Comparison of ENCODE assay signal across 8 cellular contexts in the genomic region with DNA sequence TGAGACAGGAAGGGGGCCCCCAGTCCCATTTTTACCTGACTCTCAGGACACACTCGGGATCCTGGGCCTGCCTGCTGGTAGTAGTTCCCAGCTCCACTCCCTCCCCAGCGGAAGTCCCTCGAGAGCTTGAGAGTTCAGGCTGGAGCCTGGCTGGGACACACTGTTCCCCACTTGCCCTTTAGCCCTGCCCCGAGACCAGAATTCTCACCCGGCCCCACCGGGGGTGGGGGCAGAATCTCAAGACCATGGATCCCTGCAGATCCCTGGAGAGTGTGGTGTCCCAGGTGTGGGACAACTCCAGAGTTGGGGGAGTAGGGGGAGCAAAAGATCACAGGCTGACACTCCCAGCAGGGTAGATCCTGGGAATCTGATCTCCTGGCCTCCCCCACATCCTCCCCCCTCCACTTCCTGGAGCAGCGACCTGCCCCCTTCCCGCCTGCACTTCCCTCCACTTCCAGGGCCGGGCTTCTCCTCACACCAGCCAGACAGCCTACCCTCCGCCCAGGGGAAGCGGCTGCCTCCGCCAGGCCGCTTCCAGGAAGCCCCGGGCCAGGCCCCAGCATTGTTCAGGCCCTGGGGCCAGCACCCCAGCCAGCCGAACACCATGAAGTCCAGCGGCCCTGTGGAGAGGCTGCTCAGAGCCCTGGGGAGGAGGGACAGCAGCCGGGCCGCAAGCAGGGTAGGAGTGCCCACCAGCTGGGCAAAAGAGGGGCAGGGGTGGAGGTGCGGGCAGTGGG. TPM values are rescaled to one million over a fixed set of nuclear protein-coding genes. Genes with fewer than 3 reads are reported as not detected.
DNase-seq lines count a peak whose midpoint lies in the region; ATAC-seq, FAIRE-seq and TF ChIP-seq lines count a peak whose summit lies in the region.

TSS of gene TNS2 (plus strand) at position 484 of the 737 bp plus-strand sequence. CDS start at position 605, 121 bp downstream.

- H3K4me3 ChIP-seq in cardiac muscle cell (no peak within 1 kb of the TSS), pancreas (peak within 1 kb of the TSS; percentile 13 to 59 (median 28))

- H3K27me3 ChIP-seq in cardiac muscle cell (no peaks in the 10 kb centered on the region), pancreas (no peaks in the 10 kb centered on the region)

- 5 to 10% methylated on average over 19 of the region's 19 CpGs for WGBS in pancreas, 2 donors

- ATAC-seq in pancreas (peak in 3 of 4 donors; percentile 1 to 3 (median 3)), GM19035 (IDR thresholded peaks at IDR 0.05; ENCODE audit: unreplicated experiment) (no peak), GM21723 (IDR thresholded peaks at IDR 0.05; ENCODE audit: unreplicated experiment) (no peak)

- H3K4me1 ChIP-seq in cardiac muscle cell (ENCODE audit: low read depth) (peaks cover 32% of the 10 kb centered on the region), pancreas (peaks cover 46 to 60% (median 57%) of the 10 kb centered on the region in 3 donors)

- no peaks in the 10 kb centered on the region for H3K9me3 Mint-ChIP-seq in activated T-helper 1 cell treated with anti-CD3 and anti-CD28 coated beads, Interleukin-12 subunit alpha, Interleukin-12 subunit beta, Interleukin-2, Interleukin-4 antibody, amounts not matched to agents 30 ng/mL and 10 ng/mL and 1 ng/mL, durations not matched to agents 14 hours and 24 hours and 36 hours

- no peak for FAIRE-seq in pancreas (lab: Jason Lieb, UNC)

- H3K27ac ChIP-seq in cardiac muscle cell (peak within 1 kb of the TSS; percentile 97), pancreas (peak within 1 kb of the TSS; percentile 95 to 99 (median 98))

- H3K36me3 Mint-ChIP-seq in activated T-helper 1 cell treated with anti-CD3 and anti-CD28 coated beads, Interleukin-12 subunit alpha, Interleukin-12 subunit beta, Interleukin-2, Interleukin-4 antibody, amounts not matched to agents 30 ng/mL and 10 ng/mL and 1 ng/mL, durations not matched to agents 14 hours and 24 hours and 36 hours (ENCODE audit: low read depth): peaks cover 2% of the 10 kb centered on the region

- intact Hi-C loops in activated T-helper 1 cell treated with anti-CD3 and anti-CD28 coated beads, Interleukin-12 subunit alpha, Interleukin-12 subunit beta, Interleukin-2, Interleukin-4 antibody, amounts not matched to agents 30 ng/mL and 10 ng/mL and 1 ng/mL, durations not matched to agents 14 hours and 24 hours and 36 hours (cut with micrococcal nuclease): loop anchor here (5.0 to 10.0 kb wide), 2 partner anchors 168 to 405 kb away; partner anchors contain the start of gene PCBP2
- intact Hi-C loops in pancreas (cut with DNase I): no loop called here

- TF ChIP-seq CTCF in cardiac muscle cell (IDR thresholded peaks at IDR 0.05; ENCODE audit: low read depth, low read length): no peak
- no peak for TF ChIP-seq CTCF in pancreas (IDR thresholded peaks at IDR 0.05)

- peaks cover 44% of the 10 kb centered on the region for H3K4me1 Mint-ChIP-seq in activated T-helper 1 cell treated with anti-CD3 and anti-CD28 coated beads, Interleukin-12 subunit alpha, Interleukin-12 subunit beta, Interleukin-2, Interleukin-4 antibody, amounts not matched to agents 30 ng/mL and 10 ng/mL and 1 ng/mL, durations not matched to agents 14 hours and 24 hours and 36 hours (ENCODE audit: low read depth)

- H3K9me3 ChIP-seq in cardiac muscle cell (ENCODE audit: low read depth): no peaks in the 10 kb centered on the region
- H3K9me3 ChIP-seq in pancreas: no peaks in the 10 kb centered on the region

- peak within 1 kb of the TSS; percentile 5 for H3K27ac Mint-ChIP-seq in activated T-helper 1 cell treated with anti-CD3 and anti-CD28 coated beads, Interleukin-12 subunit alpha, Interleukin-12 subunit beta, Interleukin-2, Interleukin-4 antibody, amounts not matched to agents 30 ng/mL and 10 ng/mL and 1 ng/mL, durations not matched to agents 14 hours and 24 hours and 36 hours

- no peak within 1 kb of the TSS for H3K4me3 Mint-ChIP-seq in activated T-helper 1 cell treated with anti-CD3 and anti-CD28 coated beads, Interleukin-12 subunit alpha, Interleukin-12 subunit beta, Interleukin-2, Interleukin-4 antibody, amounts not matched to agents 30 ng/mL and 10 ng/mL and 1 ng/mL, durations not matched to agents 14 hours and 24 hours and 36 hours

- peaks cover 9% of the 10 kb centered on the region for H3K27me3 Mint-ChIP-seq in activated T-helper 1 cell treated with anti-CD3 and anti-CD28 coated beads, Interleukin-12 subunit alpha, Interleukin-12 subunit beta, Interleukin-2, Interleukin-4 antibody, amounts not matched to agents 30 ng/mL and 10 ng/mL and 1 ng/mL, durations not matched to agents 14 hours and 24 hours and 36 hours (ENCODE audit: insufficient read depth)

- DNase-seq in stimulated activated CD4-positive, alpha-beta T cell treated with anti-CD3 and anti-CD28 coated beads, Interleukin-4, amount 100 ng/mL, for 24 hours: peak; percentile 13
- DNase-seq in stimulated activated CD4-positive, alpha-beta T cell treated with anti-CD3 and anti-CD28 coated beads, Interleukin-4, amount 100 ng/mL, for 4 hours: no peak
- DNase-seq in activated T-helper 1 cell treated with anti-CD3 and anti-CD28 coated beads, Interleukin-12 subunit alpha, Interleukin-12 subunit beta, Interleukin-2, Interleukin-4 antibody, amounts not matched to agents 30 ng/mL and 10 ng/mL and 1 ng/mL, durations not matched to agents 14 hours and 24 hours and 36 hours (ENCODE audit: low spot score): no peak
- DNase-seq in cardiac muscle cell (ENCODE audit: low read depth in 1 of 2, low spot score in 1 of 2) (peak; percentile 35 to 86), pancreas (peak; percentile 68 to 90 (median 77)), NCI-H2196 (lab: John Stamatoyannopoulos, UW; ENCODE audit: unreplicated experiment) (no peak)

- H3K36me3 ChIP-seq in cardiac muscle cell (no peaks in the 10 kb centered on the region), pancreas (no peaks in the 10 kb centered on the region)

RNA-seq across cellular contexts. Expression of gene TNS2, which starts in this region (rescaled TPM):
- 2.7 and 3.1 TPM in 2 replicates for total RNA-seq in activated T-helper 1 cell treated with anti-CD3 and anti-CD28 coated beads, Interleukin-12 subunit alpha, Interleukin-12 subunit beta, Interleukin-2, Interleukin-4 antibody, amounts not matched to agents 30 ng/mL and 10 ng/mL and 1 ng/mL, durations not matched to agents 14 hours and 24 hours and 36 hours
- 3.9 and 4.5 TPM in 2 replicates for total RNA-seq in cardiac muscle cell
- polyA plus RNA-seq in cardiac muscle cell: 2.2 and 5.1 TPM in 2 replicates
- total RNA-seq in pancreas: 10 to 100 TPM; 22.7 to 52.6 (median 28.2) TPM
- polyA plus RNA-seq in pancreas: 100 to 1,000 TPM; 135 to 183 TPM

Comparison
In these comparisons a context has a peak if more than half of its experiments do, and no peak if none do; other contexts are left out.
1. RNA of gene TNS2 (polyA plus RNA-seq): 135 to 183 TPM in pancreas; 2.2 to 5.1 TPM in cardiac muscle cell; every median in the first group is over 10 times any median in the second.
2. DNase-seq: peak in stimulated activated CD4-positive, alpha-beta T cell treated with anti-CD3 and anti-CD28 coated beads, Interleukin-4, amount 100 ng/mL, for 24 hours (single experiment), cardiac muscle cell (2 of 2) and pancreas (6 of 6); none in stimulated activated CD4-positive, alpha-beta T cell treated with anti-CD3 and anti-CD28 coated beads, Interleukin-4, amount 100 ng/mL, for 4 hours (0 of 2), activated T-helper 1 cell treated with anti-CD3 and anti-CD28 coated beads, Interleukin-12 subunit alpha, Interleukin-12 subunit beta, Interleukin-2, Interleukin-4 antibody, amounts not matched to agents 30 ng/mL and 10 ng/mL and 1 ng/mL, durations not matched to agents 14 hours and 24 hours and 36 hours (single experiment) and NCI-H2196 (single experiment).
3. ATAC-seq: peak in pancreas (3 of 4); none in GM19035 (single experiment) and GM21723 (single experiment).